ENCODE assay signal across 11 cellular contexts in the genomic region with DNA sequence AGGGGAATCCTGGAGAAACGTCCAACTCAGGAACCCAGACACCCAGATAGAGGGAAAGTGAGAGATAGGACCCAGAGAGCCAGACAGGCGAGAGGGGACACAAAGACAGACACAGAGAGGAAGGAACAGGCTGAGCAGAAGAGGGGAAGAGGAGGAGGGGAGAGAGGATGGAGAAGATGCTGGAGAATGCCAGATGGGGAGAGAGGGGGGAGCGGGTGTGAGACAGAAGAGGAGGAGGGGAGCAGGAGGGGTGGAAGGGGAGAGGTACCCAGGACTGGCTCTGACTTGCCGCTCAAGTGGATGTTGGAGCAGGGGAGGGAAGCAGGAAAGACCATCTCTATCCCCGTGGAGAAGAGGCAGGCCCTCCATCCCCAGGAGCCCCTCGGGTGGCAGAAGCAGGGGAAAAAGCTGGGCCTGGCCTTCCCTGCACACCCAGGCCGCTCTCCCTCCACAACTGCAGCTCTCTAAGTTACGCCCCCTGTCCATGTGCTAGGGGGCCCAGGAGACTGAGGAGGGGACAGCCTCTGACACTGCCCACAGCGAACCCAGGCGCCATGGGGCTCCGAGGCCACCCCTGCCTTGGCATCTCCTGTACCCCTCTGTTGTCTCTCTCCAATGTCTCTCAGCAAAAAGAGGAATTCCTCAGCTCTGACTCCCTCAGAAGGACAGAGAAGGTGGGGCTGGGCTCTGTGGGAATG. TPM values are rescaled to one million over a fixed set of nuclear protein-coding genes. Genes with fewer than 3 reads are reported as not detected.
DNase-seq lines count a peak whose midpoint lies in the region; ATAC-seq and TF ChIP-seq lines count a peak whose summit lies in the region.
"Had no signal": no experiment of that assay in that cellular context is flagged by ENCODE, and none has a peak within 500 bp of the region (broad histone marks: within the 10 kb centered on the region; RNA-seq: fewer than 3 reads in every experiment).

No MANE protein-coding gene starts in this region.

- H3K4me3 Mint-ChIP-seq in T-helper 1 cell treated with Interleukin-12 subunit alpha and Interleukin-12 subunit beta and Interleukin-4 antibody, amounts not matched to agents 30 μg/mL and 1 μg/mL, for 36 hours: peak overlapping the region; percentile 99
- peak overlapping the region; percentile 99 for H3K4me3 Mint-ChIP-seq in stimulated activated memory B cell treated with anti-CD40 and anti-IgM and Interleukin-4, amounts not matched to agents 10 μg/mL and 1 μg/mL and 100 μg/mL, for 72 hours

- peak overlapping the region; percentile 65 for H3K27ac Mint-ChIP-seq in T-helper 1 cell treated with Interleukin-12 subunit alpha and Interleukin-12 subunit beta and Interleukin-4 antibody, amounts not matched to agents 30 μg/mL and 1 μg/mL, for 36 hours
- peak overlapping the region; percentile 93 for H3K27ac Mint-ChIP-seq in stimulated activated memory B cell treated with anti-CD40 and anti-IgM and Interleukin-4, amounts not matched to agents 10 μg/mL and 1 μg/mL and 100 μg/mL, for 72 hours

- peaks cover 25% of the 10 kb centered on the region for H3F3A ChIP-seq in PC-9 (ENCODE audit: insufficient read depth, low read depth)

- WGBS in esophagus squamous epithelium, 2 donors: 60 to 62% methylated on average over 7 to 8 of the region's 11 CpGs

- H3K4me2 ChIP-seq in PC-9: peak overlapping the region; percentile 95
- H3K4me2 ChIP-seq: KMS-11 had no signal

- H3K9me3 ChIP-seq in PC-9 (ENCODE audit: insufficient read depth, low read depth) (no peaks in the 10 kb centered on the region), esophagus squamous epithelium (no peaks in the 10 kb centered on the region)

- no peak for TF ChIP-seq POLR2A in esophagus squamous epithelium (IDR thresholded peaks at IDR 0.05)

- no peak for ATAC-seq in stimulated activated memory B cell treated with anti-CD40 and anti-IgM and Interleukin-4, amounts not matched to agents 10 μg/mL and 1 μg/mL and 100 μg/mL, for 72 hours
- ATAC-seq in HG02973 (IDR thresholded peaks at IDR 0.05; ENCODE audit: unreplicated experiment): no peak

- peaks cover 56% of the 10 kb centered on the region for H3K79me2 ChIP-seq in PC-9 (ENCODE audit: low read depth)

- CTCF ChIA-PET in PC-9 (lab: Charles Lee): interaction anchor here (0.6 kb wide), 1 partner anchor 143 kb away, joined by 5 read pairs; no protein-coding TSS in a partner anchor

- peaks cover 57% of the 10 kb centered on the region for H3K36me3 Mint-ChIP-seq in T-helper 1 cell treated with Interleukin-12 subunit alpha and Interleukin-12 subunit beta and Interleukin-4 antibody, amounts not matched to agents 30 μg/mL and 1 μg/mL, for 36 hours (ENCODE audit: low read depth)
- H3K36me3 Mint-ChIP-seq in stimulated activated memory B cell treated with anti-CD40 and anti-IgM and Interleukin-4, amounts not matched to agents 10 μg/mL and 1 μg/mL and 100 μg/mL, for 72 hours: peaks cover 80% of the 10 kb centered on the region

- H3K27me3 Mint-ChIP-seq in T-helper 1 cell treated with Interleukin-12 subunit alpha and Interleukin-12 subunit beta and Interleukin-4 antibody, amounts not matched to agents 30 μg/mL and 1 μg/mL, for 36 hours (ENCODE audit: low read depth): no peaks in the 10 kb centered on the region
- no peaks in the 10 kb centered on the region for H3K27me3 Mint-ChIP-seq in stimulated activated memory B cell treated with anti-CD40 and anti-IgM and Interleukin-4, amounts not matched to agents 10 μg/mL and 1 μg/mL and 100 μg/mL, for 72 hours

- H3K36me3 ChIP-seq in PC-9 (ENCODE audit: low read depth): peaks cover 29% of the 10 kb centered on the region; the same call in 1 of the 2 replicates
- peaks cover 20 to 48% (median 30%) of the 10 kb centered on the region in 3 donors for H3K36me3 ChIP-seq in esophagus squamous epithelium

- H3K4me1 ChIP-seq in PC-9 (replicated peaks; ENCODE audit: insufficient read depth): peaks cover 48% of the 10 kb centered on the region
- H3K4me1 ChIP-seq in esophagus squamous epithelium: peaks cover 50 to 96% (median 61%) of the 10 kb centered on the region in 3 donors

- no peaks in the 10 kb centered on the region for H3K9me3 Mint-ChIP-seq in T-helper 1 cell treated with Interleukin-12 subunit alpha and Interleukin-12 subunit beta and Interleukin-4 antibody, amounts not matched to agents 30 μg/mL and 1 μg/mL, for 36 hours
- no peaks in the 10 kb centered on the region for H3K9me3 Mint-ChIP-seq in stimulated activated memory B cell treated with anti-CD40 and anti-IgM and Interleukin-4, amounts not matched to agents 10 μg/mL and 1 μg/mL and 100 μg/mL, for 72 hours

- H4K20me1 ChIP-seq in PC-9 (ENCODE audit: insufficient read depth): peaks cover 58% of the 10 kb centered on the region

- TF ChIP-seq CTCF in PC-9 (conservative IDR thresholded peaks at IDR 0.05): no peak
- TF ChIP-seq CTCF in esophagus squamous epithelium (IDR thresholded peaks at IDR 0.05): no peak

- no peak for DNase-seq in T-helper 1 cell
- DNase-seq in PC-9: no peak
- no peak for DNase-seq in esophagus squamous epithelium (lab: John Stamatoyannopoulos, UW)
- no peak for DNase-seq in NCI-H1436 (lab: John Stamatoyannopoulos, UW)
- no peak for DNase-seq in cerebellum (ENCODE audit: low spot score)
- DNase-seq: foreskin melanocyte, NCI-H510A treated with DMSO at 0.1 percent for 48 hours had no signal

- H3K27me3 ChIP-seq in PC-9 (ENCODE audit: insufficient read depth, low read depth) (no peaks in the 10 kb centered on the region), esophagus squamous epithelium (no peaks in the 10 kb centered on the region)

- H2AFZ ChIP-seq in PC-9: no peak overlapping the region

- intact Hi-C loops in PC-9 (cut with micrococcal nuclease; ENCODE audit: unreplicated experiment) (loop anchor here (2.0 kb wide), 1 partner anchor 51 kb away; a partner anchor contains a TSS), esophagus squamous epithelium (cut with DNase I) (no loop called here)

- no TSS peak for BruUV-seq in PC-9 (replicated peaks; lab: Mats Ljungman, UMichigan)

- POLR2A ChIA-PET in PC-9 (lab: Charles Lee; ENCODE audit: unreplicated experiment): interaction anchor here (0.5 to 0.6 kb wide), 4 partner anchors 10 to 259 kb away, joined by 3 to 6 read pairs (median 5); no protein-coding TSS in a partner anchor

- H3K4me3 ChIP-seq in PC-9 (no peak overlapping the region), esophagus squamous epithelium (peak overlapping the region in 2 of 4 donors; percentile 83 to 85)

- H3K4me1 Mint-ChIP-seq in T-helper 1 cell treated with Interleukin-12 subunit alpha and Interleukin-12 subunit beta and Interleukin-4 antibody, amounts not matched to agents 30 μg/mL and 1 μg/mL, for 36 hours (ENCODE audit: low read depth): peaks cover 56% of the 10 kb centered on the region
- peaks cover 69% of the 10 kb centered on the region for H3K4me1 Mint-ChIP-seq in stimulated activated memory B cell treated with anti-CD40 and anti-IgM and Interleukin-4, amounts not matched to agents 10 μg/mL and 1 μg/mL and 100 μg/mL, for 72 hours

- H3K27ac ChIP-seq in PC-9 (no peak overlapping the region), esophagus squamous epithelium (peak overlapping the region; percentile 43 to 95 (median 94))
- H3K27ac ChIP-seq: KMS-11 had no signal

- H3K9me2 ChIP-seq in PC-9 (ENCODE audit: insufficient read depth): no peaks in the 10 kb centered on the region

RNA-seq across cellular contexts. Expression of a gene that starts 4.8 kb away (rescaled TPM):
- 34.0 and 35.8 TPM in 2 replicates for total RNA-seq in PC-9 (2021)
- total RNA-seq in esophagus squamous epithelium: 10 to 100 TPM; 24.9 to 35.9 (median 28.2) TPM
- total RNA-seq in cerebellum: 29.1 TPM

RNA-seq across cellular contexts. Expression of a gene that starts 15.7 kb away (rescaled TPM):
- total RNA-seq in PC-9 (2021) (0.17 and 0.73 TPM in 2 replicates), esophagus squamous epithelium (under 1 TPM in 1 of 4 donors, not detected in 3; 0.57 TPM), cerebellum (26.2 TPM)

RNA-seq across cellular contexts. Expression of a gene that starts 20.1 kb away (rescaled TPM):
- not detected in 2 replicates for total RNA-seq in PC-9 (2021)
- 10 to 100 TPM in 1 of 4 donors, 1 to 10 TPM in 3; 1.9 to 15.1 (median 6.9) TPM for total RNA-seq in esophagus squamous epithelium
- not detected for total RNA-seq in cerebellum

RNA-seq across cellular contexts. Expression of a gene that starts 50.5 kb away (rescaled TPM):
- 38.6 and 58.7 TPM in 2 replicates for total RNA-seq in PC-9 (2021)
- total RNA-seq in esophagus squamous epithelium: 10 to 100 TPM in 3 of 4 donors, 1 to 10 TPM in 1; 5.2 to 20.2 (median 12.8) TPM
- 21.3 TPM for total RNA-seq in cerebellum

RNA-seq across cellular contexts. Expression of a gene that starts 55.8 kb away (rescaled TPM):
- 20.7 and 29.5 TPM in 2 replicates for total RNA-seq in PC-9 (2021)
- total RNA-seq in esophagus squamous epithelium: 10 to 100 TPM; 12.4 to 20.8 (median 19.7) TPM
- total RNA-seq in cerebellum: 61.2 TPM

Comparison
In these comparisons a context has a peak if more than half of its experiments do, and no peak if none do; other contexts are left out.
1. RNA of a gene that starts 15.7 kb away (total RNA-seq): 26.2 TPM in cerebellum (single experiment); 0.17 to 0.73 TPM in PC-9 and 0.57 TPM in esophagus squamous epithelium; every median in the first group is over 10 times any median in the second.